1 cellular context compared by ENCODE assay signal in genomic region chr13:99709134-99709533, GRCh38.
TF ChIP-seq lines count a peak whose summit lies in the region.

No MANE protein-coding gene starts in this region.

TF ChIP-seq in H1, 55 proteins besides CTCF, POLR2A, EP300 and RAD21:
- TF ChIP-seq, protein P1, sequence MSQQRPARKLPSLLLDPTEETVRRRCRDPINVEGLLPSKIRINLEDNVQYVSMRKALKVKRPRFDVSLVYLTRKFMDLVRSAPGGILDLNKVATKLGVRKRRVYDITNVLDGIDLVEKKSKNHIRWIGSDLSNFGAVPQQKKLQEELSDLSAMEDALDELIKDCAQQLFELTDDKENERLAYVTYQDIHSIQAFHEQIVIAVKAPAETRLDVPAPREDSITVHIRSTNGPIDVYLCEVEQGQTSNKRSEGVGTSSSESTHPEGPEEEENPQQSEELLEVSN (IDR thresholded peaks at IDR 0.05), result no peak
- TF ChIP-seq CHD7 (IDR thresholded peaks at IDR 0.05; ENCODE audit: insufficient replicate concordance, low read length) (no peak), RNF2 (IDR thresholded peaks at IDR 0.05; ENCODE audit: borderline replicate concordance, low read depth, low read length, missing control alignments, poor library complexity, severe bottlenecking) (no peak), JUN (IDR thresholded peaks at IDR 0.05; ENCODE audit: low read depth, low read length) (no peak), TCF12 (IDR thresholded peaks at IDR 0.05; ENCODE audit: low read depth, low read length) (no peak), RBBP5 (IDR thresholded peaks at IDR 0.05; ENCODE audit: borderline replicate concordance, low read depth, low read length) (no peak), BACH1 (IDR thresholded peaks at IDR 0.05; ENCODE audit: low read length) (no peak), MAFK (IDR thresholded peaks at IDR 0.05; ENCODE audit: low read depth, low read length) (no peak), PHF8 (conservative IDR thresholded peaks at IDR 0.05; ENCODE audit: low read depth, low read length) (no peak), CBX8 (IDR thresholded peaks at IDR 0.05; ENCODE audit: borderline replicate concordance, low read depth, low read length) (no peak)
